1 cellular context compared by ENCODE assay signal in genomic region chr20:38159949-38160756, GRCh38.
A peak's percentile ranks its signal among the peaks of the same experiment; 100 is the strongest.
TF ChIP-seq lines count a peak whose summit lies in the region.

No MANE protein-coding gene starts in this region.

TF ChIP-seq in K562, 482 proteins besides CTCF, POLR2A, EP300 and RAD21 (continued from another document and continues in another):
- TF ChIP-seq RNF219 (CRISPR knock-in tag; IDR thresholded peaks at IDR 0.05): no peak
- no peak for TF ChIP-seq PHTF2 (CRISPR knock-in tag; IDR thresholded peaks at IDR 0.05)
- TF ChIP-seq CSDE1 (IDR thresholded peaks at IDR 0.05): no peak
- peak; percentile 86 for TF ChIP-seq HSF4 (CRISPR knock-in tag; IDR thresholded peaks at IDR 0.05; ENCODE audit: borderline replicate concordance)
- TF ChIP-seq SIRT6 (IDR thresholded peaks at IDR 0.05; ENCODE audit: low read depth, low read length): no peak
- TF ChIP-seq PRMT5 (CRISPR knock-in tag; IDR thresholded peaks at IDR 0.05): no peak
- 0 out of 2 replicates have a peak, but pooled peaks have one; percentile 30 for TF ChIP-seq CREB3L1 (IDR thresholded peaks at IDR 0.05; ENCODE audit: borderline replicate concordance, low read depth)
- TF ChIP-seq HMGN3 (IDR thresholded peaks at IDR 0.05; ENCODE audit: borderline replicate concordance, extremely low read depth, insufficient read length, low read depth, low read length): peak; percentile 53
- TF ChIP-seq ZNF57 (CRISPR knock-in tag; IDR thresholded peaks at IDR 0.05): no peak
- peak; percentile 78; the same call in 1 of the 2 replicates for TF ChIP-seq KLF16 (IDR thresholded peaks at IDR 0.05)
- TF ChIP-seq PYGO2 (tag; IDR thresholded peaks at IDR 0.05): no peak
- peak; percentile 75 for TF ChIP-seq NFIC (IDR thresholded peaks at IDR 0.05)
- TF ChIP-seq ZHX1 (conservative IDR thresholded peaks at IDR 0.05; ENCODE audit: low read length): no peak
- no peak for TF ChIP-seq ZC3H4 (CRISPR knock-in tag; IDR thresholded peaks at IDR 0.05; ENCODE audit: borderline replicate concordance)
- no peak for TF ChIP-seq EWSR1 (IDR thresholded peaks at IDR 0.05; ENCODE audit: borderline replicate concordance, low read depth, partially characterized antibody)
- TF ChIP-seq FIP1L1 (IDR thresholded peaks at IDR 0.05; ENCODE audit: low read depth, low read length, poor library complexity, severe bottlenecking): no peak
- no peak for TF ChIP-seq SIX5 (IDR thresholded peaks at IDR 0.05; ENCODE audit: borderline replicate concordance in 1 of 2, insufficient read depth in 1 of 2, low read depth in 1 of 2, low read length in 2 of 2)
- 0 out of 2 replicates have a peak, but pooled peaks have one; percentile 9 for TF ChIP-seq ZNF449 (CRISPR knock-in tag; IDR thresholded peaks at IDR 0.05)
- TF ChIP-seq TFE3 (CRISPR knock-in tag; IDR thresholded peaks at IDR 0.05): no peak
- peak; percentile 55; the same call in 1 of the 2 replicates for TF ChIP-seq SP1 (CRISPR knock-in tag; IDR thresholded peaks at IDR 0.05)
- no peak for TF ChIP-seq HDAC3 (IDR thresholded peaks at IDR 0.05; ENCODE audit: borderline replicate concordance, partially characterized antibody)
- no peak for TF ChIP-seq ZNF589 (CRISPR knock-in tag; IDR thresholded peaks at IDR 0.05; ENCODE audit: low read depth)
- no peak for TF ChIP-seq CTCFL (IDR thresholded peaks at IDR 0.05; ENCODE audit: borderline replicate concordance, insufficient read depth, low read depth, low read length, poor library complexity, severe bottlenecking)
- no peak for TF ChIP-seq PURB (CRISPR knock-in tag; IDR thresholded peaks at IDR 0.05; ENCODE audit: low read depth)
- no peak for TF ChIP-seq CAMTA2 (CRISPR knock-in tag; conservative IDR thresholded peaks at IDR 0.05)
- TF ChIP-seq ZNF583 (CRISPR knock-in tag; IDR thresholded peaks at IDR 0.05): peak; percentile 68; the same call in 1 of the 2 replicates
- TF ChIP-seq REST (CRISPR knock-in tag; IDR thresholded peaks at IDR 0.05; ENCODE audit: low read depth): no peak
- peak; percentile 85; the same call in 1 of the 2 replicates for TF ChIP-seq ZNF609 (CRISPR knock-in tag; IDR thresholded peaks at IDR 0.05; ENCODE audit: borderline replicate concordance)
- TF ChIP-seq ELF1 (tag; IDR thresholded peaks at IDR 0.05): no peak
- TF ChIP-seq MAFK (IDR thresholded peaks at IDR 0.05; ENCODE audit: low read length): no peak
- no peak for TF ChIP-seq DEAF1 (CRISPR knock-in tag; IDR thresholded peaks at IDR 0.05)
- TF ChIP-seq ZNF436 (CRISPR knock-in tag; IDR thresholded peaks at IDR 0.05): no peak
- no peak for TF ChIP-seq ZC3H11A (IDR thresholded peaks at IDR 0.05; ENCODE audit: low read depth, low read length)
- TF ChIP-seq FOXP1 (CRISPR knock-in tag; IDR thresholded peaks at IDR 0.05): no peak
